16 cellular contexts compared by ENCODE assay signal in the genomic region with DNA sequence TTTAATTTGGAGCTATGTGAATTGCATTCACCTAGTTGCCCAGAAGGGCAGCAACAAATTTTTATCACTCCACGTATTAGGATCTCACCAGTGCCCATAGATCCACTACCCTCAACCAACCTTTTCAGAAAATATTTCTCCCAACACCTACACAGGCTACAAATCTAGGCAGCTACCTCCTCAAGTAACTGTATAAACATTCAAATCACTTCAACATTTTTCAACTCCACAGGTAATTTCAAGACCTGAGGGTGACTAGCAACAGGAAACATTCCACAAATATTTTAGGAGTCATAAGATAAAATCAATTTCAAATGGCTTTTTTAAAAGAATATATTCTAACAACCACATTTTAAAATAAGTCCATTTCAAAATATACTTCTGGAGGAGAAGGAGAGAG. TPM values are rescaled to one million over a fixed set of nuclear protein-coding genes. Genes with fewer than 3 reads are reported as not detected.
DNase-seq lines count a peak whose midpoint lies in the region; ATAC-seq and TF ChIP-seq lines count a peak whose summit lies in the region.
"Had no signal": no experiment of that assay in that cellular context is flagged by ENCODE, and none has a peak within 500 bp of the region (broad histone marks: within the 10 kb centered on the region; RNA-seq: fewer than 3 reads in every experiment).

No MANE protein-coding gene starts in this region.

- H3K9ac ChIP-seq in endodermal cell (ENCODE audit: extremely low read depth, low read length, poor library complexity, severe bottlenecking), result no peak overlapping the region

- no peak for DNase-seq in activated T-cell treated with anti-CD3 and anti-CD28 coated beads, Interleukin-2, amount 50 U/mL, for 72 hours
- DNase-seq in activated T-cell treated with anti-CD3 and anti-CD28 coated beads for 4 hours, result no peak
- no peak for DNase-seq in Panc1 (ENCODE audit: low read depth, low spot score)
- DNase-seq in endodermal cell, result no peak
- DNase-seq in progenitor cell of endocrine pancreas (ENCODE audit: low spot score, unreplicated experiment), result no peak
- no peak for DNase-seq in islet precursor cell
- no peak for DNase-seq in activated naive CD4-positive, alpha-beta T cell treated with anti-CD3 and anti-CD28 coated beads, Interleukin-2, amount 50 U/mL, for 72 hours (ENCODE audit: low spot score in 2 of 2)
- DNase-seq: aorta, GF-D8, NCI-H1930, NCI-H510A treated with DMSO at 0.1 percent for 48 hours, occipital lobe, OCI-M1, stomach had no signal

- H3K9me3 Mint-ChIP-seq in activated T-cell treated with anti-CD3 and anti-CD28 coated beads, Interleukin-2, amount 50 U/mL, for 72 hours, result no peaks in the 10 kb centered on the region
- H3K9me3 Mint-ChIP-seq in endodermal cell (no peaks in the 10 kb centered on the region), progenitor cell of endocrine pancreas (ENCODE audit: low read depth) (no peaks in the 10 kb centered on the region)
- H3K9me3 Mint-ChIP-seq in activated naive CD4-positive, alpha-beta T cell treated with anti-CD3 and anti-CD28 coated beads, Interleukin-2, amount 50 U/mL, for 72 hours, result no peaks in the 10 kb centered on the region

- intact Hi-C loops in Panc1 (cut with micrococcal nuclease; ENCODE audit: unreplicated experiment), result no loop called here

- peaks cover 59% of the 10 kb centered on the region for H3K4me1 Mint-ChIP-seq in activated T-cell treated with anti-CD3 and anti-CD28 coated beads, Interleukin-2, amount 50 U/mL, for 72 hours (ENCODE audit: low read depth)
- H3K4me1 Mint-ChIP-seq in endodermal cell, result peaks cover 42% of the 10 kb centered on the region
- peaks cover 32% of the 10 kb centered on the region for H3K4me1 Mint-ChIP-seq in progenitor cell of endocrine pancreas (ENCODE audit: low read depth)

- in situ Hi-C loops in Panc1 (cut with HindIII; ENCODE audit: low pct_unique_long_range_greater_than_20kb, low sequenced_read_pairs), result no loop called here

- peaks cover 56% of the 10 kb centered on the region for H3K4me1 ChIP-seq in Panc1 (ENCODE audit: control insufficient read depth, insufficient read depth, low read length)
- peaks cover 12% of the 10 kb centered on the region for H3K4me1 ChIP-seq in endodermal cell (ENCODE audit: control insufficient read depth, insufficient read depth, low read length)

- H3K9me3 ChIP-seq in Panc1 (ENCODE audit: control insufficient read depth, insufficient read depth, low read depth, low read length), result no peaks in the 10 kb centered on the region; the same call in 1 of the 2 replicates
- no peaks in the 10 kb centered on the region for H3K9me3 ChIP-seq in endodermal cell (ENCODE audit: control insufficient read depth, low read length)
- H3K9me3 ChIP-seq: stomach had no signal

- no peak overlapping the region for H3K4me3 ChIP-seq in Panc1 (ENCODE audit: low read depth in 2 of 2, low read length in 2 of 2)
- H3K4me3 ChIP-seq in endodermal cell (ENCODE audit: low read length), result peak overlapping the region; percentile 14
- H3K4me3 ChIP-seq: stomach had no signal

- TF ChIP-seq CTCF in Panc1 (IDR thresholded peaks at IDR 0.05) (no peak), endodermal cell (conservative IDR thresholded peaks at IDR 0.05) (no peak), progenitor cell of endocrine pancreas (IDR thresholded peaks at IDR 0.05; ENCODE audit: unreplicated experiment) (no peak)

- CTCF ChIA-PET in Panc1 (lab: Charles Lee), result no interaction called here

- H3K27me3 Mint-ChIP-seq in activated T-cell treated with anti-CD3 and anti-CD28 coated beads, Interleukin-2, amount 50 U/mL, for 72 hours (ENCODE audit: low read depth), result no peaks in the 10 kb centered on the region
- H3K27me3 Mint-ChIP-seq in endodermal cell (ENCODE audit: insufficient read depth), result peaks cover 4% of the 10 kb centered on the region
- H3K27me3 Mint-ChIP-seq in progenitor cell of endocrine pancreas, result peaks cover 3% of the 10 kb centered on the region

- ATAC-seq in activated T-cell treated with anti-CD3 and anti-CD28 coated beads, Interleukin-2, amount 50 U/mL, for 72 hours (replicated peaks in 1 of 2), result no peak
- ATAC-seq in Panc1, result no peak
- no peak for ATAC-seq in HG02571 (IDR thresholded peaks at IDR 0.05; ENCODE audit: unreplicated experiment)
- ATAC-seq in activated naive CD4-positive, alpha-beta T cell treated with anti-CD3 and anti-CD28 coated beads, Interleukin-2, amount 50 U/mL, for 72 hours, result no peak
- ATAC-seq: activated CD4-positive, CD25-positive, alpha-beta regulatory T cell treated with anti-CD3 and anti-CD28 coated beads, Interleukin-2, amount 50 U/mL, for 24 hours had no signal

- no peaks in the 10 kb centered on the region for H3K27me3 ChIP-seq in Panc1 (ENCODE audit: control insufficient read depth, insufficient read depth, low read length)
- peaks cover 5% of the 10 kb centered on the region for H3K27me3 ChIP-seq in endodermal cell (ENCODE audit: control insufficient read depth, insufficient read depth, low read length, poor library complexity, severe bottlenecking)
- H3K27me3 ChIP-seq: stomach had no signal

- peaks cover 0 to 1% of the 10 kb centered on the region in 2 donors for H3K36me3 Mint-ChIP-seq in activated T-cell treated with anti-CD3 and anti-CD28 coated beads, Interleukin-2, amount 50 U/mL, for 72 hours (ENCODE audit: insufficient read depth in 2 of 2)
- no peaks in the 10 kb centered on the region for H3K36me3 Mint-ChIP-seq in endodermal cell (ENCODE audit: low read depth)
- no peaks in the 10 kb centered on the region for H3K36me3 Mint-ChIP-seq in progenitor cell of endocrine pancreas (ENCODE audit: insufficient read depth)
- H3K36me3 Mint-ChIP-seq in activated naive CD4-positive, alpha-beta T cell treated with anti-CD3 and anti-CD28 coated beads, Interleukin-2, amount 50 U/mL, for 72 hours, result no peaks in the 10 kb centered on the region

- peak overlapping the region in 1 of 2 donors; percentile 25 for H3K4me3 Mint-ChIP-seq in activated T-cell treated with anti-CD3 and anti-CD28 coated beads, Interleukin-2, amount 50 U/mL, for 72 hours
- H3K4me3 Mint-ChIP-seq in endodermal cell (no peak overlapping the region), progenitor cell of endocrine pancreas (ENCODE audit: low read depth) (no peak overlapping the region)

- BruUV-seq in Panc1 (replicated peaks; lab: Mats Ljungman, UMichigan), result no TSS peak

- 56 to 78% methylated on average over 1 of the region's 1 CpG for WGBS in endodermal cell (ENCODE audit: insufficient coverage in 1 of 2, insufficient read length in 1 of 2), 2 experiments

- POLR2A ChIA-PET in Panc1 (lab: Charles Lee), result interaction anchor here (1.1 kb wide), 1 partner anchor 40 kb away, joined by 4 read pairs; no protein-coding TSS in a partner anchor

- H3K27ac ChIP-seq in Panc1 (ENCODE audit: low read length), result peak overlapping the region; percentile 100
- H3K27ac ChIP-seq in endodermal cell (ENCODE audit: low read depth, low read length), result no peak overlapping the region

- H3K36me3 ChIP-seq in Panc1 (ENCODE audit: control insufficient read depth, insufficient read depth, low read length) (no peaks in the 10 kb centered on the region), endodermal cell (ENCODE audit: control insufficient read depth, insufficient read depth, low read length) (no peaks in the 10 kb centered on the region)
- H3K36me3 ChIP-seq: stomach had no signal

- H3K27ac Mint-ChIP-seq in activated T-cell treated with anti-CD3 and anti-CD28 coated beads, Interleukin-2, amount 50 U/mL, for 72 hours, result peak overlapping the region; percentile 44
- peak overlapping the region; percentile 6 for H3K27ac Mint-ChIP-seq in endodermal cell
- H3K27ac Mint-ChIP-seq in progenitor cell of endocrine pancreas, result peak overlapping the region; percentile 23
- H3K27ac Mint-ChIP-seq in activated naive CD4-positive, alpha-beta T cell treated with anti-CD3 and anti-CD28 coated beads, Interleukin-2, amount 50 U/mL, for 72 hours, result no peak overlapping the region

RNA-seq across cellular contexts. Expression of gene PHLDA1, which starts 12.9 kb away (rescaled TPM):
- total RNA-seq in activated T-cell treated with anti-CD3 and anti-CD28 coated beads, Interleukin-2, amount 50 U/mL, for 72 hours, result 10 to 100 TPM; 19.9 to 33.6 TPM
- 159 TPM for total RNA-seq in Panc1 (2021; ENCODE audit: unreplicated experiment)
- 124 TPM for polyA plus RNA-seq in Panc1 (2012; ENCODE audit: insufficient read length)
- total RNA-seq in endodermal cell, result 10 to 100 TPM in 1 of 2 donors, 1 to 10 TPM in 1; 3.7 to 16.2 TPM
- 14.9 TPM for polyA plus RNA-seq in endodermal cell (2013, experiment 1 of 2)
- polyA plus RNA-seq in endodermal cell (2013, experiment 2 of 2), result 13.4 TPM
- total RNA-seq in progenitor cell of endocrine pancreas, result 45.4 and 47.4 TPM in 2 replicates
- 10 to 100 TPM in 1 of 2 donors, 1 to 10 TPM in 1; 5.5 to 15.1 TPM for total RNA-seq in activated naive CD4-positive, alpha-beta T cell treated with anti-CD3 and anti-CD28 coated beads, Interleukin-2, amount 50 U/mL, for 72 hours

Comparison
In these comparisons a context has a peak if more than half of its experiments do, and no peak if none do; other contexts are left out.
1. H3K27ac Mint-ChIP-seq: peak in activated T-cell treated with anti-CD3 and anti-CD28 coated beads, Interleukin-2, amount 50 U/mL, for 72 hours (single experiment), endodermal cell (single experiment) and progenitor cell of endocrine pancreas (single experiment); none in activated naive CD4-positive, alpha-beta T cell treated with anti-CD3 and anti-CD28 coated beads, Interleukin-2, amount 50 U/mL, for 72 hours (0 of 2).